In genomic region chr22:50245214-50246072, GRCh38 we compare ENCODE assay signal across 8 cellular contexts. TPM values are rescaled to one million over a fixed set of nuclear protein-coding genes. Genes with fewer than 3 reads are reported as not detected.
DNase-seq lines count a peak whose midpoint lies in the region; ATAC-seq and TF ChIP-seq lines count a peak whose summit lies in the region.

No MANE protein-coding gene starts in this region.

- intact Hi-C loops in left colon (cut with DNase I, micrococcal nuclease), result no loop called here

- H3K9ac ChIP-seq in BLaER1 (peak overlapping the region; percentile 93), HUES6 (ENCODE audit: low read length) (peak overlapping the region; percentile 94)

- H4K20me1 ChIP-seq in BLaER1, result peaks cover 82% of the 10 kb centered on the region

- H3K36me3 ChIP-seq in BLaER1 (peaks cover 32% of the 10 kb centered on the region), HUES6 (ENCODE audit: control insufficient read depth, insufficient read depth, low read length) (peaks cover 10% of the 10 kb centered on the region), thymus (ENCODE audit: control insufficient read depth, insufficient read depth) (peaks cover 22% of the 10 kb centered on the region)

- 20% methylated on average over 53 of the region's 53 CpGs for WGBS in thymus

- H3K27me3 ChIP-seq in BLaER1, result no peaks in the 10 kb centered on the region
- H3K27me3 ChIP-seq in HUES6 (ENCODE audit: control insufficient read depth, insufficient read depth, low read length), result no peaks in the 10 kb centered on the region
- H3K27me3 ChIP-seq in thymus (ENCODE audit: control insufficient read depth, insufficient read depth), result no peaks in the 10 kb centered on the region

- peak overlapping the region; percentile 91 for H3K4me3 ChIP-seq in BLaER1
- H3K4me3 ChIP-seq in HUES6 (ENCODE audit: low read depth, low read length), result peak overlapping the region; percentile 87
- peak overlapping the region; percentile 98 for H3K4me3 ChIP-seq in astrocyte of the spinal cord (ENCODE audit: low read depth, low read length)
- H3K4me3 ChIP-seq in thymus (ENCODE audit: low read length), result peak overlapping the region; percentile 69

- TF ChIP-seq CTCF in astrocyte of the spinal cord (IDR thresholded peaks at IDR 0.05; ENCODE audit: low read depth, low read length), result no peak

- peak overlapping the region; percentile 98 for H3K4me2 ChIP-seq in BLaER1

- DNase-seq in astrocyte of the spinal cord (ENCODE audit: low read depth, low spot score) (no peak), left colon (peak in 1 of 2 donors; percentile 49), Ammon's horn (ENCODE audit: low spot score) (no peak), cortex of kidney (lab: John Stamatoyannopoulos, UW) (no peak)

- in situ Hi-C loops in astrocyte of the spinal cord (cut with HindIII; ENCODE audit: low sequenced_read_pairs), result no loop called here

- ATAC-seq in left colon (peak; percentile 45), GM21528 (IDR thresholded peaks at IDR 0.05; ENCODE audit: low FRiP score, unreplicated experiment) (no peak)

- H3K4me1 ChIP-seq in BLaER1 (peaks cover 77% of the 10 kb centered on the region), HUES6 (ENCODE audit: control insufficient read depth, insufficient read depth, low read length) (peaks cover 18% of the 10 kb centered on the region), thymus (ENCODE audit: control insufficient read depth, insufficient read depth, low read length) (peaks cover 26% of the 10 kb centered on the region)

- H3K27ac ChIP-seq in BLaER1 (peak overlapping the region; percentile 87), HUES6 (ENCODE audit: low read depth, low read length) (peak overlapping the region; percentile 56), thymus (ENCODE audit: low read depth) (peak overlapping the region; percentile 99)

- H3K9me3 ChIP-seq in BLaER1 (no peaks in the 10 kb centered on the region), HUES6 (ENCODE audit: control insufficient read depth, insufficient read depth, low read depth, low read length) (no peaks in the 10 kb centered on the region), thymus (ENCODE audit: control insufficient read depth) (no peaks in the 10 kb centered on the region)

RNA-seq across cellular contexts. Expression of gene TUBGCP6, which starts 0.6 kb away (rescaled TPM):
- total RNA-seq in left colon, result 10 to 100 TPM; 26.3 to 31.6 TPM
- 96.6 TPM for polyA plus RNA-seq in thymus

RNA-seq across cellular contexts. Expression of gene HDAC10, which starts 5.6 kb away (rescaled TPM):
- total RNA-seq in left colon, result 10 to 100 TPM; 48.3 to 49.2 TPM
- polyA plus RNA-seq in thymus, result 61.6 TPM

RNA-seq across cellular contexts. Expression of gene MAPK12, which starts 16.0 kb away (rescaled TPM):
- 1 to 10 TPM; 3.0 to 3.1 TPM for total RNA-seq in left colon
- polyA plus RNA-seq in thymus, result 8.2 TPM

RNA-seq across cellular contexts. Expression of gene MAPK11, which starts 24.7 kb away (rescaled TPM):
- 1 to 10 TPM; 1.2 to 1.9 TPM for total RNA-seq in left colon
- 17.7 TPM for polyA plus RNA-seq in thymus

RNA-seq across cellular contexts. Expression of gene SELENOO, which starts 44.6 kb away (rescaled TPM):
- 10 to 100 TPM; 21.9 to 29.6 TPM for total RNA-seq in left colon
- polyA plus RNA-seq in thymus, result 62.1 TPM
